18 cellular contexts compared by ENCODE assay signal in the genomic region with DNA sequence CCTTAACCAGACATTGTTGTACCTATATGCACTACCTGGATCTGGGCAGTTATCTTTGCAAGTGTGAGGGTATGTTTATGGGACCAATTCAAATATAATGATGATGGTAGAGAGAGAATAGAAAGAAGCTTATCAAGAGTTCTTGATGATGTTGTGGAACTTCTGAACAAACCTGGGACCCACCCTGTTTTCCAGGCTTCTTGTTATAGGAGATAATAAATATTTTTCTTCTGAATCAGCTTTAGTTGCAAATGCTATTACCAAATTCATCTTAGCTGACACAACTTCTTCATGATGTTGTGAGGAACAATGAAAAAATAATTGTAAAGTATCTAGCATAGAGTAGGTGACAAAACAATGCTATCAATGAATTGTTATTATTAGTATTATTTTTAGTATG. TPM values are rescaled to one million over a fixed set of nuclear protein-coding genes. Genes with fewer than 3 reads are reported as not detected.
DNase-seq lines count a peak whose midpoint lies in the region; ATAC-seq and TF ChIP-seq lines count a peak whose summit lies in the region.
"Had no signal": no experiment of that assay in that cellular context is flagged by ENCODE, and none has a peak within 500 bp of the region (broad histone marks: within the 10 kb centered on the region; RNA-seq: fewer than 3 reads in every experiment).

No MANE protein-coding gene starts in this region.

- POLR2A ChIA-PET in PC-3 (lab: Charles Lee; ENCODE audit: unreplicated experiment): no interaction called here

- CTCF ChIA-PET in PC-3 (lab: Charles Lee): interaction anchor here (0.7 kb wide), 1 partner anchor 124 kb away, joined by 4 read pairs; no protein-coding TSS in a partner anchor

- peaks cover 2% of the 10 kb centered on the region for H3K27me3 Mint-ChIP-seq in glutamatergic neuron (ENCODE audit: unreplicated experiment)

- intact Hi-C loops in PC-3 (cut with micrococcal nuclease): no loop called here

- no peak overlapping the region for H3K4me3 Mint-ChIP-seq in glutamatergic neuron (ENCODE audit: unreplicated experiment)
- H3K4me3 Mint-ChIP-seq: CD14-positive monocyte; CD8-positive, alpha-beta T cell had no signal

- H3K36me3 Mint-ChIP-seq in glutamatergic neuron (ENCODE audit: unreplicated experiment): peaks cover 5% of the 10 kb centered on the region
- H3K36me3 Mint-ChIP-seq: CD14-positive monocyte had no signal

- no peaks in the 10 kb centered on the region for H4K20me1 ChIP-seq in PC-3 (ENCODE audit: low read length)

- no peak overlapping the region for H3K9ac ChIP-seq in PC-3 (ENCODE audit: low read length)

- H3K4me1 Mint-ChIP-seq in glutamatergic neuron (ENCODE audit: low read depth, unreplicated experiment): no peaks in the 10 kb centered on the region
- H3K4me1 Mint-ChIP-seq: CD14-positive monocyte had no signal

- no peaks in the 10 kb centered on the region for H3K9me3 ChIP-seq in PC-3 (ENCODE audit: low read length)
- H3K9me3 ChIP-seq: A549 had no signal

- TF ChIP-seq CTCF in PC-3 (conservative IDR thresholded peaks at IDR 0.05; ENCODE audit: low read depth, low read length) (no peak), choroid plexus epithelial cell (conservative IDR thresholded peaks at IDR 0.05; ENCODE audit: low read depth, low read length) (no peak), glutamatergic neuron (IDR thresholded peaks at IDR 0.05; ENCODE audit: partially characterized antibody, unreplicated experiment) (no peak)

- H3K4me2 ChIP-seq in PC-3 (ENCODE audit: low read length): no peak overlapping the region
- H3K4me2 ChIP-seq: A549 had no signal

- no peaks in the 10 kb centered on the region for H3K27me3 ChIP-seq in PC-3 (ENCODE audit: low read length)

- no peaks in the 10 kb centered on the region for H3K79me2 ChIP-seq in PC-3 (ENCODE audit: low read length)

- H3F3A ChIP-seq in PC-3 (ENCODE audit: low read length, unreplicated experiment): no peaks in the 10 kb centered on the region

- peaks cover 20% of the 10 kb centered on the region for H3K4me1 ChIP-seq in PC-3 (ENCODE audit: insufficient read depth, low read length)

- H3K4me3 ChIP-seq in PC-3 (ENCODE audit: low read length): no peak overlapping the region
- H3K4me3 ChIP-seq in choroid plexus epithelial cell (ENCODE audit: low read depth, low read length): no peak overlapping the region
- H3K4me3 ChIP-seq: A549, GM12878 had no signal

- no TSS peak for BruUV-seq in PC-3 (replicated peaks; lab: Mats Ljungman, UMichigan)

- no peak overlapping the region for H2AFZ ChIP-seq in PC-3 (ENCODE audit: low read length)

- no peaks in the 10 kb centered on the region for H3K9me2 ChIP-seq in PC-3 (replicated peaks; ENCODE audit: low read length)

- no peaks in the 10 kb centered on the region for H3K36me3 ChIP-seq in PC-3 (ENCODE audit: low read depth, low read length)

- no peak overlapping the region for H3K27ac ChIP-seq in PC-3 (ENCODE audit: low read length)
- H3K27ac ChIP-seq: A549 had no signal

- peaks cover 3% of the 10 kb centered on the region for H3K9me3 Mint-ChIP-seq in glutamatergic neuron (ENCODE audit: unreplicated experiment)

- ATAC-seq in PC-3 (peak; percentile 42), GM18502 (IDR thresholded peaks at IDR 0.05; ENCODE audit: poor library complexity, unreplicated experiment) (no peak)
- ATAC-seq: A549; CD8-positive, alpha-beta T cell; GM12878; HCT116 had no signal

- peak; percentile 41 for DNase-seq in ELR (ENCODE audit: low read depth)
- peak; percentile 27 for DNase-seq in PC-3
- DNase-seq in choroid plexus epithelial cell (ENCODE audit: low read depth): peak; percentile 25
- peak; percentile 41 for DNase-seq in iris pigment epithelial cell (ENCODE audit: low read depth)
- no peak for DNase-seq in HuH-7.5 (ENCODE audit: low spot score)
- DNase-seq in T-helper 2 cell: no peak
- no peak for DNase-seq in glutamatergic neuron
- DNase-seq: CD8-positive, alpha-beta T cell; COR-L47; DMS153; DMS79 treated with DMSO at 0.1 percent for 48 hours; IMR-90; KBM-7 had no signal

- H3K27ac Mint-ChIP-seq in glutamatergic neuron (ENCODE audit: unreplicated experiment): no peak overlapping the region
- H3K27ac Mint-ChIP-seq: CD14-positive monocyte; CD8-positive, alpha-beta T cell had no signal

RNA-seq across cellular contexts. Expression of a gene that starts 43.6 kb away (rescaled TPM):
- total RNA-seq in PC-3 (2014; rRNA removed) (24.4 and 27.3 TPM in 2 replicates), glutamatergic neuron (ENCODE audit: unreplicated experiment) (2.4 TPM)
- total RNA-seq: CD8-positive, alpha-beta T cell; GM12878 had no signal

Comparison
In these comparisons a context has a peak if more than half of its experiments do, and no peak if none do; other contexts are left out.
1. DNase-seq: peak in ELR (single experiment), PC-3 (single experiment), choroid plexus epithelial cell (single experiment) and iris pigment epithelial cell (single experiment); none in HuH-7.5 (single experiment), T-helper 2 cell (0 of 5) and glutamatergic neuron (single experiment).